Comparison of ENCODE assay signal across 12 cellular contexts in genomic region chr5:151721812-151722391, GRCh38. TPM values are rescaled to one million over a fixed set of nuclear protein-coding genes. Genes with fewer than 3 reads are reported as not detected.
DNase-seq lines count a peak whose midpoint lies in the region; ATAC-seq, FAIRE-seq and TF ChIP-seq lines count a peak whose summit lies in the region.
"Had no signal": no experiment of that assay in that cellular context is flagged by ENCODE, and none has a peak within 500 bp of the region (broad histone marks: within the 10 kb centered on the region; RNA-seq: fewer than 3 reads in every experiment).

No MANE protein-coding gene starts in this region.

- in situ Hi-C loops in HepG2 (cut with HindIII; ENCODE audit: extremely low pct_ligation_motif_present, low pct_unique_long_range_greater_than_20kb) = no loop called here

- CTCF ChIA-PET in HepG2 (lab: Yijun Ruan, JAX; ENCODE audit: low intra/inter-chr PET ratio, low total read pairs) = no interaction called here

- no peak for TF ChIP-seq EP300 in HepG2 (IDR thresholded peaks at IDR 0.05; ENCODE audit: low read depth in 2 of 2, low read length in 2 of 2)
- no peak for TF ChIP-seq EP300 in HepG2 (CRISPR knock-in tag; IDR thresholded peaks at IDR 0.05; ENCODE audit: borderline replicate concordance)

- no TSS peak for BruUV-seq in HepG2 (replicated peaks; lab: Mats Ljungman, UMichigan)

- DNase-seq in HepG2 (ENCODE audit: low spot score) (no peak), right lobe of liver (no peak), epithelial cell of esophagus (ENCODE audit: low read depth) (peak; percentile 51), NCI-H510A treated with DMSO at 0.1 percent for 48 hours (lab: John Stamatoyannopoulos, UW) (no peak), frontal cortex (ENCODE audit: low spot score in 2 of 2) (no peak), RKO (ENCODE audit: low spot score) (no peak)
- DNase-seq in stimulated activated CD4-positive, alpha-beta T cell treated with anti-CD3 and anti-CD28 coated beads, Interleukin-2, amount 100 ng/mL, for 48 hours = no peak
- DNase-seq: Calu3, NCI-H345, Right ventricle myocardium superior had no signal

- H3K27me3 ChIP-seq in HepG2 (ENCODE audit: control insufficient read depth in 1 of 2, insufficient read depth in 2 of 2, low read length in 2 of 2) = no peaks in the 10 kb centered on the region
- no peaks in the 10 kb centered on the region for H3K27me3 ChIP-seq in right lobe of liver

- no peak overlapping the region for H3K4me2 ChIP-seq in HepG2 (ENCODE audit: low read depth, low read length)

- FAIRE-seq in HepG2 (lab: Jason Lieb, UNC) (no peak), frontal cortex (lab: Jason Lieb, UNC) (no peak)

- intact Hi-C loops in HepG2 (cut with micrococcal nuclease; ENCODE audit: unreplicated experiment) = no loop called here
- intact Hi-C loops in right lobe of liver (cut with DNase I) = no loop called here

- no peaks in the 10 kb centered on the region for H3K4me1 ChIP-seq in HepG2 (ENCODE audit: insufficient read depth, low read length)
- H3K4me1 ChIP-seq in right lobe of liver = no peaks in the 10 kb centered on the region

- ATAC-seq in HepG2 (no peak), right lobe of liver (no peak), HG03460 (IDR thresholded peaks at IDR 0.05; ENCODE audit: unreplicated experiment) (peak; percentile 23)

- TF ChIP-seq POLR2A in HepG2 (IDR thresholded peaks at IDR 0.05; ENCODE audit: insufficient read depth in 1 of 2, low read depth in 2 of 2, low read length in 2 of 2) (no peak), right lobe of liver (IDR thresholded peaks at IDR 0.05) (no peak)

- TF ChIP-seq CTCF in HepG2 (CRISPR knock-in tag; IDR thresholded peaks at IDR 0.05) (no peak), right lobe of liver (IDR thresholded peaks at IDR 0.05) (no peak), epithelial cell of esophagus (IDR thresholded peaks at IDR 0.05; ENCODE audit: insufficient read depth, low read depth, low read length, missing control alignments) (no peak)

- no peak overlapping the region for H3K27ac ChIP-seq in HepG2 (ENCODE audit: extremely low read length, insufficient read depth, low read length)
- H3K27ac ChIP-seq in right lobe of liver = no peak overlapping the region

- H3K4me3 ChIP-seq in HepG2 (replicated peaks in 1 of 3; ENCODE audit: insufficient read depth in 1 of 3, low read depth in 2 of 3, low read length in 3 of 3) (no peak overlapping the region), right lobe of liver (no peak overlapping the region), epithelial cell of esophagus (ENCODE audit: low read length) (no peak overlapping the region)
- H3K4me3 ChIP-seq: lung had no signal

- no peaks in the 10 kb centered on the region for H3K79me2 ChIP-seq in HepG2 (ENCODE audit: insufficient read depth, low read length)

- H3K9me3 ChIP-seq in HepG2 (ENCODE audit: low read length) (no peaks in the 10 kb centered on the region), right lobe of liver (no peaks in the 10 kb centered on the region)

- H2AFZ ChIP-seq in HepG2 (ENCODE audit: low read length) = no peak overlapping the region

- no peak overlapping the region for H3K9ac ChIP-seq in HepG2 (ENCODE audit: insufficient read depth, low read depth, low read length)

- no peak for TF ChIP-seq RAD21 in HepG2 (CRISPR knock-in tag; IDR thresholded peaks at IDR 0.05)

- POLR2A ChIA-PET in HepG2 (lab: Yijun Ruan, JAX) = no interaction called here

- H4K20me1 ChIP-seq in HepG2 (ENCODE audit: insufficient read depth, low read length) = no peaks in the 10 kb centered on the region

- H3K36me3 ChIP-seq in HepG2 (replicated peaks in 1 of 2; ENCODE audit: control insufficient read depth in 1 of 2, insufficient read depth in 2 of 2, low read length in 2 of 2) (no peaks in the 10 kb centered on the region), right lobe of liver (no peaks in the 10 kb centered on the region)

TF ChIP-seq in HepG2, 621 proteins besides CTCF, POLR2A, EP300 and RAD21:
- TF ChIP-seq KLF16 (CRISPR knock-in tag; IDR thresholded peaks at IDR 0.05) = no peak
- TF ChIP-seq THAP11 (CRISPR knock-in tag; IDR thresholded peaks at IDR 0.05) = peak; percentile 60

RNA-seq across cellular contexts. Expression of gene SPARC, which starts 35.2 kb away (rescaled TPM):
- total RNA-seq in HepG2 (2016; rRNA removed; fragmentation: Illumina TruSeq; extraction: Trizol) = 75.5 and 192 TPM in 2 replicates
- total RNA-seq in HepG2 (2016; cell fraction: cytosol; rRNA removed; fragmentation: Illumina TruSeq; extraction: Trizol; ENCODE audit: low read depth) = 9.1 and 9.9 TPM in 2 replicates
- total RNA-seq in HepG2 (2016; cell fraction: insoluble cytoplasmic fraction; rRNA removed; fragmentation: Illumina TruSeq; extraction: Trizol) = 71.7 and 190 TPM in 2 replicates
- total RNA-seq in HepG2 (2016; cell fraction: membrane; rRNA removed; fragmentation: Illumina TruSeq; extraction: Trizol) = 37.6 and 38.8 TPM in 2 replicates
- total RNA-seq in HepG2 (2016; cell fraction: nucleus; rRNA removed; fragmentation: Illumina TruSeq; extraction: Trizol) = 149 and 175 TPM in 2 replicates
- polyA plus RNA-seq in HepG2 (2011; rRNA removed) = 65.0 and 76.7 TPM in 2 replicates
- polyA plus RNA-seq in HepG2 (2011; cell fraction: cytosol; rRNA removed) = 54.8 and 70.7 TPM in 2 replicates
- 37.4 and 43.1 TPM in 2 replicates for polyA plus RNA-seq in HepG2 (2011; cell fraction: nucleus; rRNA removed)
- 35.8 and 37.1 TPM in 2 replicates for polyA plus RNA-seq in HepG2 (2012)
- polyA plus RNA-seq in HepG2 (2016; cell fraction: cytosol; fragmentation: Illumina TruSeq; extraction: Trizol; ENCODE audit: low read depth) = 23.5 and 31.8 TPM in 2 replicates
- polyA plus RNA-seq in HepG2 (2016; cell fraction: insoluble cytoplasmic fraction; fragmentation: Illumina TruSeq; extraction: Trizol; ENCODE audit: low read depth) = 109 and 123 TPM in 2 replicates
- 43.6 and 45.2 TPM in 2 replicates for polyA plus RNA-seq in HepG2 (2016; cell fraction: membrane; fragmentation: Illumina TruSeq; extraction: Trizol; ENCODE audit: low read depth)
- polyA plus RNA-seq in HepG2 (2016; cell fraction: nucleus; fragmentation: Illumina TruSeq; extraction: Trizol; ENCODE audit: insufficient read depth, low read depth) = 354 and 386 TPM in 2 replicates
- 64.6 TPM in 1 of 2 replicates, not detected in the other for polyA minus RNA-seq in HepG2 (2011; rRNA and poly(A)+ RNA removed; ENCODE audit: low replicate concordance)
- 30.4 and 42.5 TPM in 2 replicates for polyA minus RNA-seq in HepG2 (2011; cell fraction: cytosol; rRNA and poly(A)+ RNA removed)
- 9.7 and 14.0 TPM in 2 replicates for polyA minus RNA-seq in HepG2 (2011; cell fraction: nucleus; rRNA and poly(A)+ RNA removed)
- 100 to 1,000 TPM in 4 of 6 experiments, 10 to 100 TPM in 2; 62.2 to 277 (median 109) TPM for total RNA-seq in right lobe of liver
- 74.6 TPM for total RNA-seq in frontal cortex
- total RNA-seq: Calu3 had no signal

RNA-seq across cellular contexts. Expression of gene ATOX1, which starts 36.5 kb away (rescaled TPM):
- total RNA-seq in HepG2 (2016; rRNA removed; fragmentation: Illumina TruSeq; extraction: Trizol) = 124 and 146 TPM in 2 replicates
- total RNA-seq in HepG2 (2016; cell fraction: cytosol; rRNA removed; fragmentation: Illumina TruSeq; extraction: Trizol; ENCODE audit: low read depth) = 55.4 and 83.7 TPM in 2 replicates
- 123 and 144 TPM in 2 replicates for total RNA-seq in HepG2 (2016; cell fraction: insoluble cytoplasmic fraction; rRNA removed; fragmentation: Illumina TruSeq; extraction: Trizol)
- 93.5 and 124 TPM in 2 replicates for total RNA-seq in HepG2 (2016; cell fraction: membrane; rRNA removed; fragmentation: Illumina TruSeq; extraction: Trizol)
- total RNA-seq in HepG2 (2016; cell fraction: nucleus; rRNA removed; fragmentation: Illumina TruSeq; extraction: Trizol) = 49.1 and 52.7 TPM in 2 replicates
- polyA plus RNA-seq in HepG2 (2011; rRNA removed) = 62.4 and 62.5 TPM in 2 replicates
- 113 and 180 TPM in 2 replicates for polyA plus RNA-seq in HepG2 (2011; cell fraction: cytosol; rRNA removed)
- polyA plus RNA-seq in HepG2 (2011; cell fraction: nucleus; rRNA removed) = 35.5 and 39.6 TPM in 2 replicates
- polyA plus RNA-seq in HepG2 (2012) = 92.4 and 93.3 TPM in 2 replicates
- 97.4 and 143 TPM in 2 replicates for polyA plus RNA-seq in HepG2 (2016; cell fraction: cytosol; fragmentation: Illumina TruSeq; extraction: Trizol; ENCODE audit: low read depth)
- 209 and 219 TPM in 2 replicates for polyA plus RNA-seq in HepG2 (2016; cell fraction: insoluble cytoplasmic fraction; fragmentation: Illumina TruSeq; extraction: Trizol; ENCODE audit: low read depth)
- 131 and 173 TPM in 2 replicates for polyA plus RNA-seq in HepG2 (2016; cell fraction: membrane; fragmentation: Illumina TruSeq; extraction: Trizol; ENCODE audit: low read depth)
- polyA plus RNA-seq in HepG2 (2016; cell fraction: nucleus; fragmentation: Illumina TruSeq; extraction: Trizol; ENCODE audit: insufficient read depth, low read depth) = 113 and 116 TPM in 2 replicates
- polyA minus RNA-seq in HepG2 (2011; rRNA and poly(A)+ RNA removed; ENCODE audit: low replicate concordance) = 66.0 and 83.2 TPM in 2 replicates
- 18.4 and 25.2 TPM in 2 replicates for polyA minus RNA-seq in HepG2 (2011; cell fraction: cytosol; rRNA and poly(A)+ RNA removed)
- 18.3 and 24.2 TPM in 2 replicates for polyA minus RNA-seq in HepG2 (2011; cell fraction: nucleus; rRNA and poly(A)+ RNA removed)
- total RNA-seq in right lobe of liver = 100 to 1,000 TPM in 3 of 6 experiments, 10 to 100 TPM in 3; 83.1 to 177 (median 96.7) TPM
- 25.3 TPM for total RNA-seq in frontal cortex

RNA-seq across cellular contexts. Expression of gene G3BP1, which starts 49.9 kb away (rescaled TPM):
- 320 and 517 TPM in 2 replicates for total RNA-seq in HepG2 (2016; rRNA removed; fragmentation: Illumina TruSeq; extraction: Trizol)
- 41.5 and 44.3 TPM in 2 replicates for total RNA-seq in HepG2 (2016; cell fraction: cytosol; rRNA removed; fragmentation: Illumina TruSeq; extraction: Trizol; ENCODE audit: low read depth)
- 318 and 499 TPM in 2 replicates for total RNA-seq in HepG2 (2016; cell fraction: insoluble cytoplasmic fraction; rRNA removed; fragmentation: Illumina TruSeq; extraction: Trizol)
- total RNA-seq in HepG2 (2016; cell fraction: membrane; rRNA removed; fragmentation: Illumina TruSeq; extraction: Trizol) = 78.5 and 90.0 TPM in 2 replicates
- total RNA-seq in HepG2 (2016; cell fraction: nucleus; rRNA removed; fragmentation: Illumina TruSeq; extraction: Trizol) = 169 and 180 TPM in 2 replicates
- polyA plus RNA-seq in HepG2 (2011; rRNA removed) = 36.7 and 36.8 TPM in 2 replicates
- polyA plus RNA-seq in HepG2 (2011; cell fraction: cytosol; rRNA removed) = 19.1 and 29.1 TPM in 2 replicates
- 21.7 and 24.8 TPM in 2 replicates for polyA plus RNA-seq in HepG2 (2011; cell fraction: nucleus; rRNA removed)
- 69.1 and 93.9 TPM in 2 replicates for polyA plus RNA-seq in HepG2 (2012)
- polyA plus RNA-seq in HepG2 (2016; cell fraction: cytosol; fragmentation: Illumina TruSeq; extraction: Trizol; ENCODE audit: low read depth) = 10.9 and 11.4 TPM in 2 replicates
- polyA plus RNA-seq in HepG2 (2016; cell fraction: insoluble cytoplasmic fraction; fragmentation: Illumina TruSeq; extraction: Trizol; ENCODE audit: low read depth) = 267 and 318 TPM in 2 replicates
- 32.9 and 35.3 TPM in 2 replicates for polyA plus RNA-seq in HepG2 (2016; cell fraction: membrane; fragmentation: Illumina TruSeq; extraction: Trizol; ENCODE audit: low read depth)
- polyA plus RNA-seq in HepG2 (2016; cell fraction: nucleus; fragmentation: Illumina TruSeq; extraction: Trizol; ENCODE audit: insufficient read depth, low read depth) = 110 and 112 TPM in 2 replicates
- polyA minus RNA-seq in HepG2 (2011; rRNA and poly(A)+ RNA removed; ENCODE audit: low replicate concordance) = 119 and 313 TPM in 2 replicates
- polyA minus RNA-seq in HepG2 (2011; cell fraction: cytosol; rRNA and poly(A)+ RNA removed) = 75.4 and 95.6 TPM in 2 replicates
- polyA minus RNA-seq in HepG2 (2011; cell fraction: nucleus; rRNA and poly(A)+ RNA removed) = 143 and 162 TPM in 2 replicates
- 100 to 1,000 TPM in 2 of 6 experiments, 10 to 100 TPM in 4; 63.9 to 107 (median 94.5) TPM for total RNA-seq in right lobe of liver
- 60.7 TPM for total RNA-seq in frontal cortex
